In the genomic region with DNA sequence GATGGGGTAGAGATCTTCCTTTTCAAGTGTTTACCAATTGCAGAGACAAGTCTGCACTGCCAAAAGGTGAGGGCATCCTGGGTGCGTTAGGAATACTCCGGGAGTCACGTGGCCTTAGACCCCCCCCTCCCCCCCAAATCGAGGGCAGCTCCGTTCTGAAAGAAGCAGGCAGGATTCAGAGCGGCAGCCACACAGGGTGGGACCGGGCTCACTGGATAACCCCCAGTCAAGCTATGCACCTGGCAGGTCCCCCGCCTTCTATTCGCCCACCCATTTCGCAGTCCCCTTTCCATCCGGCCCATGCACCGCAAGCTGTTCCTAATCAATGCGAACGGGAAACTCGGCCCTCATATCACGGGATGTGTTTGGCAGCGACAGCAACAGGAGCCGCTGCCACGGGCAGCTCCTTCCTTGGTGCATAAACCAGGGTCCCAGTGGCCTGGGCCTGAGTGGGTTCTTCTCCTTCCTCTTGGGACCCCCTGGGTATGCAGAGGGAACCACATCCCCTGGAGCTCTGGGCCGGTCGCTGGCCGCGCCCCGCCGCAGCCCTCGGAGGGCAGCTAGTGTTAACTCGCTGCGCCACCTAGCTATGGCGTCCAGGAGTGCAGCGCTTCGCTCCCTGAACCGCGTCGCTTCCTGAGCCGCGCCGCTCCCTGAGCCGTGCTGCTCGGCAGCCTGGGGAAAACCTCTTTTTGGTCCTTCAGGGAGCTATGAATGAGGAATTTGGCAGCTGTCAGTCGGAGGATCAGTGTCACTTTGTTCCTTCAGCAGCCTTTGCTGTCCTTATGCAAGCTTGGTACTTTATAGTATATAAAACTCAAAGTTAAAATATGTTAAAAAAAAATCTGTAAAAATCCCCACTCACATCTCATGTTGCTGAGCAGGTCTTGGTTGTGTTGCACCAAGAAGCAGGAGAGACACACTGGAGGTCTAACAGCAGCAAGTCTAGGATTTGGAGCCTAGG, we compare ENCODE assay signal across 8 cellular contexts. TPM values are rescaled to one million over a fixed set of nuclear protein-coding genes. Genes with fewer than 3 reads are reported as not detected.
DNase-seq lines count a peak whose midpoint lies in the region; ATAC-seq and TF ChIP-seq lines count a peak whose summit lies in the region.

No MANE protein-coding gene starts in this region.

- POLR2A ChIA-PET in CD4-positive, alpha-beta memory T cell (lab: Charles Lee; ENCODE audit: partially characterized antibody) = interaction anchor here (0.6 to 1.6 kb wide), 6 partner anchors 33 to 108 kb away, joined by 3 to 7 read pairs (median 4); no protein-coding TSS in a partner anchor

- no peak for ATAC-seq in GM18907 (IDR thresholded peaks at IDR 0.05; ENCODE audit: unreplicated experiment)

- H2AFZ ChIP-seq in H9 (ENCODE audit: low read length) = no peak overlapping the region

- intact Hi-C loops in CD4-positive, alpha-beta memory T cell (cut with micrococcal nuclease) = loop anchor here (1.0 kb wide), 3 partner anchors 32 to 83 kb away; no protein-coding TSS in a partner anchor

- no peak overlapping the region for H2BK120ac ChIP-seq in H9 (ENCODE audit: low read depth, low read length, poor library complexity, severe bottlenecking)

- H3K36me3 ChIP-seq in CD4-positive, alpha-beta memory T cell (ENCODE audit: insufficient read depth, low read length) = no peaks in the 10 kb centered on the region

- TF ChIP-seq CTCF in H9 (conservative IDR thresholded peaks at IDR 0.05) (peak; percentile 95), cardiac fibroblast (IDR thresholded peaks at IDR 0.05; ENCODE audit: low read depth, low read length) (peak; percentile 95)

- peak overlapping the region; percentile 76 to 88 (median 84) for H3K4me3 Mint-ChIP-seq in CD4-positive, alpha-beta memory T cell
- peak overlapping the region; percentile 47 to 75 for H3K4me3 Mint-ChIP-seq in H9

- WGBS in H9 (ENCODE audit: extremely low coverage, insufficient read length, low lambda C conversion rate) = no CpG with 5 or more reads among the region's 40 CpGs

- H3K23me2 ChIP-seq in H9 (ENCODE audit: insufficient read length, low read depth, low read length, poor library complexity, severe bottlenecking) = peaks cover 7% of the 10 kb centered on the region

- no peak overlapping the region for H2BK20ac ChIP-seq in H9 (ENCODE audit: low read depth, low read length, poor library complexity, severe bottlenecking)

- H3T11ph ChIP-seq in H9 (ENCODE audit: low read length) = no peak overlapping the region

- H3K18ac ChIP-seq in H9 (ENCODE audit: insufficient read length, low read depth, low read length) = no peak overlapping the region

- no peak overlapping the region for H4K91ac ChIP-seq in H9 (ENCODE audit: insufficient read length, low read depth, low read length)

- H3K79me1 ChIP-seq in H9 (ENCODE audit: insufficient read depth, low read depth, low read length, poor library complexity, severe bottlenecking) = no peaks in the 10 kb centered on the region

- DNase-seq in CD4-positive, alpha-beta memory T cell = peak; percentile 63 to 68 (median 64)
- DNase-seq in H9 (peak; percentile 82), NCI-H2171 treated with DMSO at 0.1 percent for 48 hours (lab: John Stamatoyannopoulos, UW) (peak; percentile 85), cardiac fibroblast (ENCODE audit: low read depth in 2 of 2) (peak; percentile 79 to 81), iPS-NIHi7 (ENCODE audit: extremely low spot score) (peak; percentile 93)
- DNase-seq in activated CD4-positive, CD25-positive, alpha-beta regulatory T cell (lab: John Stamatoyannopoulos, UW) = peak; percentile 45 to 68 (median 53)

- H3K4me3 ChIP-seq in CD4-positive, alpha-beta memory T cell (ENCODE audit: low read length in 2 of 2) = peak overlapping the region; percentile 25 to 64
- peak overlapping the region; percentile 8 to 33 for H3K4me3 ChIP-seq in cardiac fibroblast (replicated peaks in 1 of 2; ENCODE audit: low read depth in 2 of 2, low read length in 2 of 2)
- H3K4me3 ChIP-seq in skin epidermis = peak overlapping the region; percentile 20 to 42 (median 29)

- no peaks in the 10 kb centered on the region for H4K20me1 ChIP-seq in H9 (ENCODE audit: control insufficient read depth, insufficient read depth, insufficient read length)

- no peak overlapping the region for H3K9ac ChIP-seq in H9 (ENCODE audit: extremely low read depth, insufficient read length, low read length)

- no peak overlapping the region for H2BK5ac ChIP-seq in H9 (ENCODE audit: insufficient read length, low read length)

- peaks cover 1 to 17% of the 10 kb centered on the region in 2 donors for H3K27me3 Mint-ChIP-seq in CD4-positive, alpha-beta memory T cell
- H3K27me3 Mint-ChIP-seq in H9 (ENCODE audit: low read depth) = peaks cover 96% of the 10 kb centered on the region

- no peak overlapping the region for H2AK5ac ChIP-seq in H9 (ENCODE audit: insufficient read length, low read length)

- H3K9me3 Mint-ChIP-seq in CD4-positive, alpha-beta memory T cell = no peaks in the 10 kb centered on the region
- H3K9me3 Mint-ChIP-seq in H9 = no peaks in the 10 kb centered on the region; a peak in 1 of 5 replicates

- H3K79me2 ChIP-seq in H9 (ENCODE audit: insufficient read depth, low read length) = no peaks in the 10 kb centered on the region

- peak overlapping the region in 2 of 7 donors; percentile 27 to 29 for H3K27ac Mint-ChIP-seq in CD4-positive, alpha-beta memory T cell
- no peak overlapping the region for H3K27ac Mint-ChIP-seq in H9

- no peak overlapping the region for H3K27ac ChIP-seq in CD4-positive, alpha-beta memory T cell (ENCODE audit: low read depth, low read length)
- H3K27ac ChIP-seq in H9 (ENCODE audit: insufficient read length, low read depth, low read length) (no peak overlapping the region), skin epidermis (peak overlapping the region in 17 of 21 experiments; percentile 2 to 86 (median 66))

- no peak overlapping the region for H3K56ac ChIP-seq in H9 (ENCODE audit: insufficient read length, low read depth, low read length)

- H3K36me3 Mint-ChIP-seq in CD4-positive, alpha-beta memory T cell = no peaks in the 10 kb centered on the region
- no peaks in the 10 kb centered on the region for H3K36me3 Mint-ChIP-seq in H9 (ENCODE audit: insufficient read depth in 1 of 3, low read depth in 3 of 3)

- H2BK12ac ChIP-seq in H9 (ENCODE audit: insufficient read length, low read depth, low read length) = no peak overlapping the region

- H4K5ac ChIP-seq in H9 (ENCODE audit: insufficient read length, low read depth, low read length) = no peak overlapping the region

- H3K23ac ChIP-seq in H9 (ENCODE audit: insufficient read length, low read depth, low read length) = no peak overlapping the region

- H2BK15ac ChIP-seq in H9 (ENCODE audit: low read depth, low read length) = no peak overlapping the region

- peaks cover 3 to 10% (median 6%) of the 10 kb centered on the region in 4 donors for H3K4me1 Mint-ChIP-seq in CD4-positive, alpha-beta memory T cell
- H3K4me1 Mint-ChIP-seq in H9 = peaks cover 15 to 27% of the 10 kb centered on the region in 2 experiments

- peak overlapping the region; percentile 27 for H3K4me2 ChIP-seq in H9 (ENCODE audit: insufficient read depth, insufficient read length, low read length)

- H3K4ac ChIP-seq in H9 (ENCODE audit: low read depth, low read length) = no peak overlapping the region

- CTCF ChIA-PET in CD4-positive, alpha-beta memory T cell (lab: Charles Lee; ENCODE audit: partially characterized antibody) = interaction anchor here (0.7 to 10.0 kb wide), 42 partner anchors 9 to 523 kb away, joined by 3 to 248 read pairs (median 4); a partner anchor contains a TSS

- no peak overlapping the region for H3K14ac ChIP-seq in H9 (ENCODE audit: insufficient read depth, low read length)

- peaks cover 11% of the 10 kb centered on the region for H3K27me3 ChIP-seq in CD4-positive, alpha-beta memory T cell (ENCODE audit: insufficient read depth, low read length)
- peaks cover 41% of the 10 kb centered on the region for H3K27me3 ChIP-seq in H9 (ENCODE audit: insufficient read depth, low read length)

- peaks cover 15% of the 10 kb centered on the region for H3K4me1 ChIP-seq in CD4-positive, alpha-beta memory T cell (ENCODE audit: insufficient read depth, low read length)
- H3K4me1 ChIP-seq in H9 (ENCODE audit: insufficient read depth, low read length) = peaks cover 3% of the 10 kb centered on the region; the same call in 1 of the 2 replicates

- no peaks in the 10 kb centered on the region for H3K9me3 ChIP-seq in CD4-positive, alpha-beta memory T cell (ENCODE audit: control insufficient read depth in 1 of 2, low read length in 2 of 2)
- no peaks in the 10 kb centered on the region for H3K9me3 ChIP-seq in H9 (ENCODE audit: control insufficient read depth, low read depth, low read length)

- no peak overlapping the region for H4K8ac ChIP-seq in H9 (replicated peaks; ENCODE audit: insufficient read length, low read depth, low read length)

RNA-seq across cellular contexts. Expression of a gene that starts 41.4 kb away (rescaled TPM):
- 10 to 100 TPM; 16.1 to 16.9 TPM for total RNA-seq in CD4-positive, alpha-beta memory T cell
- polyA plus RNA-seq in CD4-positive, alpha-beta memory T cell = 1 to 10 TPM; 2.3 to 9.4 TPM
- total RNA-seq in H9 (2021) = 0.63 and 0.86 TPM in 2 replicates

RNA-seq across cellular contexts. Expression of a gene that starts 55.3 kb away (rescaled TPM):
- 10 to 100 TPM; 70.6 to 78.4 TPM for total RNA-seq in CD4-positive, alpha-beta memory T cell
- 10 to 100 TPM; 18.0 to 24.9 TPM for polyA plus RNA-seq in CD4-positive, alpha-beta memory T cell
- 92.8 and 95.7 TPM in 2 replicates for total RNA-seq in H9 (2021)

RNA-seq across cellular contexts. Expression of a gene that starts 56.8 kb away (rescaled TPM):
- total RNA-seq in CD4-positive, alpha-beta memory T cell = 10 to 100 TPM; 25.8 to 34.1 TPM
- polyA plus RNA-seq in CD4-positive, alpha-beta memory T cell = 1 to 10 TPM in 1 of 2 donors, under 1 TPM in 1; 0.15 to 1.8 TPM
- total RNA-seq in H9 (2021) = 198 and 210 TPM in 2 replicates

Comparison
In these comparisons a context has a peak if more than half of its experiments do, and no peak if none do; other contexts are left out.
1. H3K27ac ChIP-seq: peak in skin epidermis (17 of 21); none in CD4-positive, alpha-beta memory T cell (single experiment) and H9 (single experiment).
2. Peak in every context shown above with its lines, with median percentiles within 50 percentile points of each other: DNase-seq and H3K4me3 ChIP-seq.